10 cellular contexts compared by ENCODE assay signal in genomic region chr4:99847362-99847976, GRCh38. TPM values are rescaled to one million over a fixed set of nuclear protein-coding genes. Genes with fewer than 3 reads are reported as not detected.
A peak's percentile ranks its signal among the peaks of the same experiment; 100 is the strongest.
DNase-seq lines count a peak whose midpoint lies in the region; ATAC-seq and TF ChIP-seq lines count a peak whose summit lies in the region.
"Had no signal": no experiment of that assay in that cellular context is flagged by ENCODE, and none has a peak within 500 bp of the region (broad histone marks: within the 10 kb centered on the region; RNA-seq: fewer than 3 reads in every experiment).

No MANE protein-coding gene starts in this region.

- DNase-seq in Karpas-422 (peak; percentile 61), left lung (no peak), cortex of kidney (lab: John Stamatoyannopoulos, UW) (no peak), GOT3 (lab: John Stamatoyannopoulos, UW) (no peak), substantia nigra (lab: John Stamatoyannopoulos, UW) (no peak), RKO (ENCODE audit: low spot score) (no peak)

- H4K20me1 ChIP-seq in Karpas-422 (ENCODE audit: insufficient read depth, low read depth, low read length), result no peaks in the 10 kb centered on the region

- H3K27me3 ChIP-seq in Karpas-422 (ENCODE audit: low read length) (no peaks in the 10 kb centered on the region), left lung (no peaks in the 10 kb centered on the region)

- H2AFZ ChIP-seq in Karpas-422 (ENCODE audit: low read length), result no peak overlapping the region

- H3K27ac ChIP-seq in Karpas-422 (ENCODE audit: low read length) (peak overlapping the region; percentile 63), left lung (peak overlapping the region in 1 of 2 donors; percentile 61), substantia nigra (ENCODE audit: low read depth, low read length, poor library complexity, severe bottlenecking) (no peak overlapping the region)
- H3K27ac ChIP-seq: thoracic aorta had no signal

- ATAC-seq in GM18867 (IDR thresholded peaks at IDR 0.05; ENCODE audit: unreplicated experiment) (peak; percentile 66), GM21786 (IDR thresholded peaks at IDR 0.05; ENCODE audit: unreplicated experiment) (peak; percentile 56), left lung (peak; percentile 19)

- H3K36me3 ChIP-seq in Karpas-422 (ENCODE audit: insufficient read depth, low read length) (peaks cover 17% of the 10 kb centered on the region), left lung (no peaks in the 10 kb centered on the region)
- H3K36me3 ChIP-seq: HAP-1, thoracic aorta had no signal

- H3K4me2 ChIP-seq in Karpas-422 (ENCODE audit: low read depth, low read length, poor library complexity, severe bottlenecking), result peak overlapping the region; percentile 16

- H3K9me2 ChIP-seq in Karpas-422 (replicated peaks; ENCODE audit: insufficient read depth, low read length), result no peaks in the 10 kb centered on the region

- H3K4me1 ChIP-seq in Karpas-422 (ENCODE audit: low read length), result peaks cover 36% of the 10 kb centered on the region
- H3K4me1 ChIP-seq in left lung, result peaks cover 0 to 44% of the 10 kb centered on the region in 2 donors
- H3K4me1 ChIP-seq: HAP-1 had no signal

- H3K79me2 ChIP-seq in Karpas-422 (ENCODE audit: low read length), result peaks cover 10% of the 10 kb centered on the region; the same call in 1 of the 2 replicates

- no peak overlapping the region for H3K4me3 ChIP-seq in Karpas-422 (ENCODE audit: low read length)
- H3K4me3 ChIP-seq in left lung, result no peak overlapping the region
- H3K4me3 ChIP-seq: HAP-1, thoracic aorta had no signal

- TF ChIP-seq CTCF in left lung (IDR thresholded peaks at IDR 0.05), result no peak

- intact Hi-C loops in left lung (cut with DNase I), result no loop called here

- H3K9ac ChIP-seq in Karpas-422 (ENCODE audit: low read length), result no peak overlapping the region

- H3K9me3 ChIP-seq in Karpas-422 (ENCODE audit: low read length), result no peaks in the 10 kb centered on the region
- H3K9me3 ChIP-seq in left lung, result no peaks in the 10 kb centered on the region
- H3K9me3 ChIP-seq: HAP-1, thoracic aorta had no signal

RNA-seq across cellular contexts. Expression of gene DAPP1, which starts 30.8 kb away (rescaled TPM):
- total RNA-seq in Karpas-422 (2014; rRNA removed; shearing (Covaris generic); ENCODE audit: low replicate concordance), result 49.1 and 102 TPM in 2 replicates
- 10 to 100 TPM in 1 of 2 donors, 1 to 10 TPM in 1; 4.1 to 11.9 TPM for total RNA-seq in left lung

RNA-seq across cellular contexts. Expression of gene LAMTOR3, which starts 46.8 kb away (rescaled TPM):
- total RNA-seq in Karpas-422 (2014; rRNA removed; shearing (Covaris generic); ENCODE audit: low replicate concordance), result 18.9 and 59.9 TPM in 2 replicates
- total RNA-seq in left lung, result 10 to 100 TPM; 41.9 to 47.4 TPM
